1 cellular context compared by ENCODE assay signal in the genomic region with DNA sequence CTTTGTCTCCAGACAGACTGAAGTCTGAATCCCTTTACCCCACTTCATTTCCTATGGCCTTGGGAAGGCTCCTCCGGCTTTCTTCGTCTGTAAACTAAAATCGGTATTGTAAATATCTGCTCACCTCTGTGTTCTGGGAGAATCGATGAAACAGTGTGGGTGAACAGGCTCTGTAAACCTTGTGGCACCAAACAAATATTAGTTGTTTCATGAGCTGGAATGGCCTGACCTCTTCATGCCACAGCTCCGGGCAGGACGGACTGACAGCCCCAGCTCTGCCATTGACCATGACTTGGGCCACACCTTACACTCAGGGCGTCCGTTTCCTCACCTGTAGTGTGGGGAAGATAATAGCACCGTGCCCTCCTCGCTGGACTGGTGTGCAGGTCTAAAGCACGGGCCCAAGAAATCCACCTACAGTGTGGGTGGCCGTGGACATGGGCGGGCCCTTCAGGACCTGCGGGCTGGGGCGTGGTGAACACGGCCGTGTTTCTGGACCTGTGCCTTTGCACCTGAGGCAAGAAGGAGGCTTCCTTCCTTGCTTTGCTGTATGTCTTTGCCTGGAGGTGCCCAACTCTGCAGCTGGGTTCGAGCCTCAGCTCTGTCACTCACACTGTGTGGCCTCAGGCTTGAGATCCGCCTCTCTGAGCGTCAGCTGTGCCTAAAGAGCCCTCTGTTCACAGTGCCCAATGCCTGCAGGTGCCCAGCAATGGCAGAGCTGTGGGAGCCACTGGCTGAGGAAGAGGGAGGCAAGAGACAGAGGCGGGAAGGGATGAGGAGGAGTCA.
TF ChIP-seq lines count a peak whose summit lies in the region.

No MANE protein-coding gene starts in this region.

TF ChIP-seq in HepG2, 621 proteins besides CTCF, POLR2A, EP300 and RAD21 (continued from another document and continues in another):
- TF ChIP-seq ZFP91 (CRISPR knock-in tag; IDR thresholded peaks at IDR 0.05; ENCODE audit: borderline replicate concordance) (peak; percentile 13; the same call in 1 of the 2 replicates), RNF2 (conservative IDR thresholded peaks at IDR 0.05; ENCODE audit: low read depth) (no peak), SMYD3 (CRISPR knock-in tag; IDR thresholded peaks at IDR 0.05) (no peak), ZNF234 (CRISPR knock-in tag; conservative IDR thresholded peaks at IDR 0.05) (no peak), ZFP90 (CRISPR knock-in tag; IDR thresholded peaks at IDR 0.05; ENCODE audit: borderline replicate concordance) (no peak), CBX2 (IDR thresholded peaks at IDR 0.05; ENCODE audit: low read depth, low read length) (no peak), CBX2 (CRISPR knock-in tag; IDR thresholded peaks at IDR 0.05; ENCODE audit: low read depth) (0 out of 2 replicates have a peak, but pooled peaks have one; percentile 74), RFXANK (CRISPR knock-in tag; IDR thresholded peaks at IDR 0.05) (no peak), ZNF549 (CRISPR knock-in tag; IDR thresholded peaks at IDR 0.05) (no peak), ZFX (CRISPR knock-in tag; IDR thresholded peaks at IDR 0.05; ENCODE audit: low read depth) (no peak; the same call in none of the 2 replicates), MAF1 (CRISPR knock-in tag; IDR thresholded peaks at IDR 0.05; ENCODE audit: borderline replicate concordance) (no peak), NAIF1 (CRISPR knock-in tag; IDR thresholded peaks at IDR 0.05; ENCODE audit: borderline replicate concordance) (no peak), ZNF614 (CRISPR knock-in tag; IDR thresholded peaks at IDR 0.05; ENCODE audit: borderline replicate concordance) (peak; percentile 45; the same call in 1 of the 2 replicates), RXRB (CRISPR knock-in tag; IDR thresholded peaks at IDR 0.05; ENCODE audit: borderline replicate concordance) (peak; percentile 95), GFI1 (CRISPR knock-in tag; IDR thresholded peaks at IDR 0.05; ENCODE audit: borderline replicate concordance) (no peak), SRF (IDR thresholded peaks at IDR 0.05; ENCODE audit: low read depth, low read length) (no peak), ZNF333 (CRISPR knock-in tag; IDR thresholded peaks at IDR 0.05; ENCODE audit: borderline replicate concordance) (no peak; the same call in 1 of the 2 replicates), IRF1 (CRISPR knock-in tag; IDR thresholded peaks at IDR 0.05; ENCODE audit: low read depth) (no peak), NFKB2 (CRISPR knock-in tag; IDR thresholded peaks at IDR 0.05; ENCODE audit: borderline replicate concordance) (peak; percentile 70; the same call in 1 of the 2 replicates), TBX2 (CRISPR knock-in tag; IDR thresholded peaks at IDR 0.05; ENCODE audit: borderline replicate concordance) (peak; percentile 72; the same call in 1 of the 2 replicates), ZNF564 (CRISPR knock-in tag; IDR thresholded peaks at IDR 0.05) (no peak), MYPOP (CRISPR knock-in tag; IDR thresholded peaks at IDR 0.05) (no peak), DMAP1 (CRISPR knock-in tag; IDR thresholded peaks at IDR 0.05) (no peak), ZNF33B (CRISPR knock-in tag; IDR thresholded peaks at IDR 0.05) (no peak), ZFP36L2 (CRISPR knock-in tag; IDR thresholded peaks at IDR 0.05) (no peak), ZNF160 (CRISPR knock-in tag; IDR thresholded peaks at IDR 0.05) (no peak), ZNF839 (CRISPR knock-in tag; IDR thresholded peaks at IDR 0.05; ENCODE audit: borderline replicate concordance) (no peak)
- TF ChIP-seq, protein P1, sequence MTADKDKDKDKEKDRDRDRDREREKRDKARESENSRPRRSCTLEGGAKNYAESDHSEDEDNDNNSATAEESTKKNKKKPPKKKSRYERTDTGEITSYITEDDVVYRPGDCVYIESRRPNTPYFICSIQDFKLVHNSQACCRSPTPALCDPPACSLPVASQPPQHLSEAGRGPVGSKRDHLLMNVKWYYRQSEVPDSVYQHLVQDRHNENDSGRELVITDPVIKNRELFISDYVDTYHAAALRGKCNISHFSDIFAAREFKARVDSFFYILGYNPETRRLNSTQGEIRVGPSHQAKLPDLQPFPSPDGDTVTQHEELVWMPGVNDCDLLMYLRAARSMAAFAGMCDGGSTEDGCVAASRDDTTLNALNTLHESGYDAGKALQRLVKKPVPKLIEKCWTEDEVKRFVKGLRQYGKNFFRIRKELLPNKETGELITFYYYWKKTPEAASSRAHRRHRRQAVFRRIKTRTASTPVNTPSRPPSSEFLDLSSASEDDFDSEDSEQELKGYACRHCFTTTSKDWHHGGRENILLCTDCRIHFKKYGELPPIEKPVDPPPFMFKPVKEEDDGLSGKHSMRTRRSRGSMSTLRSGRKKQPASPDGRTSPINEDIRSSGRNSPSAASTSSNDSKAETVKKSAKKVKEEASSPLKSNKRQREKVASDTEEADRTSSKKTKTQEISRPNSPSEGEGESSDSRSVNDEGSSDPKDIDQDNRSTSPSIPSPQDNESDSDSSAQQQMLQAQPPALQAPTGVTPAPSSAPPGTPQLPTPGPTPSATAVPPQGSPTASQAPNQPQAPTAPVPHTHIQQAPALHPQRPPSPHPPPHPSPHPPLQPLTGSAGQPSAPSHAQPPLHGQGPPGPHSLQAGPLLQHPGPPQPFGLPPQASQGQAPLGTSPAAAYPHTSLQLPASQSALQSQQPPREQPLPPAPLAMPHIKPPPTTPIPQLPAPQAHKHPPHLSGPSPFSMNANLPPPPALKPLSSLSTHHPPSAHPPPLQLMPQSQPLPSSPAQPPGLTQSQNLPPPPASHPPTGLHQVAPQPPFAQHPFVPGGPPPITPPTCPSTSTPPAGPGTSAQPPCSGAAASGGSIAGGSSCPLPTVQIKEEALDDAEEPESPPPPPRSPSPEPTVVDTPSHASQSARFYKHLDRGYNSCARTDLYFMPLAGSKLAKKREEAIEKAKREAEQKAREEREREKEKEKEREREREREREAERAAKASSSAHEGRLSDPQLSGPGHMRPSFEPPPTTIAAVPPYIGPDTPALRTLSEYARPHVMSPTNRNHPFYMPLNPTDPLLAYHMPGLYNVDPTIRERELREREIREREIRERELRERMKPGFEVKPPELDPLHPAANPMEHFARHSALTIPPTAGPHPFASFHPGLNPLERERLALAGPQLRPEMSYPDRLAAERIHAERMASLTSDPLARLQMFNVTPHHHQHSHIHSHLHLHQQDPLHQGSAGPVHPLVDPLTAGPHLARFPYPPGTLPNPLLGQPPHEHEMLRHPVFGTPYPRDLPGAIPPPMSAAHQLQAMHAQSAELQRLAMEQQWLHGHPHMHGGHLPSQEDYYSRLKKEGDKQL (CRISPR knock-in tag; IDR thresholded peaks at IDR 0.05; ENCODE audit: low read depth): 0 out of 2 replicates have a peak, but pooled peaks have one; percentile 23
- TF ChIP-seq, protein P2, sequence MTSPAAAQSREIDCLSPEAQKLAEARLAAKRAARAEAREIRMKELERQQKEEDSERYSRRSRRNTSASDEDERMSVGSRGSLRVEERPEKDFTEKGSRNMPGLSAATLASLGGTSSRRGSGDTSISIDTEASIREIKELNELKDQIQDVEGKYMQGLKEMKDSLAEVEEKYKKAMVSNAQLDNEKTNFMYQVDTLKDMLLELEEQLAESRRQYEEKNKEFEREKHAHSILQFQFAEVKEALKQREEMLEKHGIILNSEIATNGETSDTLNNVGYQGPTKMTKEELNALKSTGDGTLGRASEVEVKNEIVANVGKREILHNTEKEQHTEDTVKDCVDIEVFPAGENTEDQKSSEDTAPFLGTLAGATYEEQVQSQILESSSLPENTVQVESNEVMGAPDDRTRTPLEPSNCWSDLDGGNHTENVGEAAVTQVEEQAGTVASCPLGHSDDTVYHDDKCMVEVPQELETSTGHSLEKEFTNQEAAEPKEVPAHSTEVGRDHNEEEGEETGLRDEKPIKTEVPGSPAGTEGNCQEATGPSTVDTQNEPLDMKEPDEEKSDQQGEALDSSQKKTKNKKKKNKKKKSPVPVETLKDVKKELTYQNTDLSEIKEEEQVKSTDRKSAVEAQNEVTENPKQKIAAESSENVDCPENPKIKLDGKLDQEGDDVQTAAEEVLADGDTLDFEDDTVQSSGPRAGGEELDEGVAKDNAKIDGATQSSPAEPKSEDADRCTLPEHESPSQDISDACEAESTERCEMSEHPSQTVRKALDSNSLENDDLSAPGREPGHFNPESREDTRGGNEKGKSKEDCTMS (CRISPR knock-in tag; conservative IDR thresholded peaks at IDR 0.05): no peak
- TF ChIP-seq, protein P3, sequence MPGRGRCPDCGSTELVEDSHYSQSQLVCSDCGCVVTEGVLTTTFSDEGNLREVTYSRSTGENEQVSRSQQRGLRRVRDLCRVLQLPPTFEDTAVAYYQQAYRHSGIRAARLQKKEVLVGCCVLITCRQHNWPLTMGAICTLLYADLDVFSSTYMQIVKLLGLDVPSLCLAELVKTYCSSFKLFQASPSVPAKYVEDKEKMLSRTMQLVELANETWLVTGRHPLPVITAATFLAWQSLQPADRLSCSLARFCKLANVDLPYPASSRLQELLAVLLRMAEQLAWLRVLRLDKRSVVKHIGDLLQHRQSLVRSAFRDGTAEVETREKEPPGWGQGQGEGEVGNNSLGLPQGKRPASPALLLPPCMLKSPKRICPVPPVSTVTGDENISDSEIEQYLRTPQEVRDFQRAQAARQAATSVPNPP (CRISPR knock-in tag; IDR thresholded peaks at IDR 0.05): no peak
- TF ChIP-seq, protein P4, sequence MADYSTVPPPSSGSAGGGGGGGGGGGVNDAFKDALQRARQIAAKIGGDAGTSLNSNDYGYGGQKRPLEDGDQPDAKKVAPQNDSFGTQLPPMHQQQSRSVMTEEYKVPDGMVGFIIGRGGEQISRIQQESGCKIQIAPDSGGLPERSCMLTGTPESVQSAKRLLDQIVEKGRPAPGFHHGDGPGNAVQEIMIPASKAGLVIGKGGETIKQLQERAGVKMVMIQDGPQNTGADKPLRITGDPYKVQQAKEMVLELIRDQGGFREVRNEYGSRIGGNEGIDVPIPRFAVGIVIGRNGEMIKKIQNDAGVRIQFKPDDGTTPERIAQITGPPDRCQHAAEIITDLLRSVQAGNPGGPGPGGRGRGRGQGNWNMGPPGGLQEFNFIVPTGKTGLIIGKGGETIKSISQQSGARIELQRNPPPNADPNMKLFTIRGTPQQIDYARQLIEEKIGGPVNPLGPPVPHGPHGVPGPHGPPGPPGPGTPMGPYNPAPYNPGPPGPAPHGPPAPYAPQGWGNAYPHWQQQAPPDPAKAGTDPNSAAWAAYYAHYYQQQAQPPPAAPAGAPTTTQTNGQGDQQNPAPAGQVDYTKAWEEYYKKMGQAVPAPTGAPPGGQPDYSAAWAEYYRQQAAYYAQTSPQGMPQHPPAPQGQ (CRISPR knock-in tag; IDR thresholded peaks at IDR 0.05; ENCODE audit: borderline replicate concordance): no peak
- TF ChIP-seq, protein P5, sequence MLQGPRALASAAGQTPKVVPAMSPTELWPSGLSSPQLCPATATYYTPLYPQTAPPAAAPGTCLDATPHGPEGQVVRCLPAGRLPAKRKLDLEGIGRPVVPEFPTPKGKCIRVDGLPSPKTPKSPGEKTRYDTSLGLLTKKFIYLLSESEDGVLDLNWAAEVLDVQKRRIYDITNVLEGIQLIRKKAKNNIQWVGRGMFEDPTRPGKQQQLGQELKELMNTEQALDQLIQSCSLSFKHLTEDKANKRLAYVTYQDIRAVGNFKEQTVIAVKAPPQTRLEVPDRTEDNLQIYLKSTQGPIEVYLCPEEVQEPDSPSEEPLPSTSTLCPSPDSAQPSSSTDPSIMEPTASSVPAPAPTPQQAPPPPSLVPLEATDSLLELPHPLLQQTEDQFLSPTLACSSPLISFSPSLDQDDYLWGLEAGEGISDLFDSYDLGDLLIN (CRISPR knock-in tag; IDR thresholded peaks at IDR 0.05; ENCODE audit: borderline replicate concordance): no peak
- TF ChIP-seq, protein P6, sequence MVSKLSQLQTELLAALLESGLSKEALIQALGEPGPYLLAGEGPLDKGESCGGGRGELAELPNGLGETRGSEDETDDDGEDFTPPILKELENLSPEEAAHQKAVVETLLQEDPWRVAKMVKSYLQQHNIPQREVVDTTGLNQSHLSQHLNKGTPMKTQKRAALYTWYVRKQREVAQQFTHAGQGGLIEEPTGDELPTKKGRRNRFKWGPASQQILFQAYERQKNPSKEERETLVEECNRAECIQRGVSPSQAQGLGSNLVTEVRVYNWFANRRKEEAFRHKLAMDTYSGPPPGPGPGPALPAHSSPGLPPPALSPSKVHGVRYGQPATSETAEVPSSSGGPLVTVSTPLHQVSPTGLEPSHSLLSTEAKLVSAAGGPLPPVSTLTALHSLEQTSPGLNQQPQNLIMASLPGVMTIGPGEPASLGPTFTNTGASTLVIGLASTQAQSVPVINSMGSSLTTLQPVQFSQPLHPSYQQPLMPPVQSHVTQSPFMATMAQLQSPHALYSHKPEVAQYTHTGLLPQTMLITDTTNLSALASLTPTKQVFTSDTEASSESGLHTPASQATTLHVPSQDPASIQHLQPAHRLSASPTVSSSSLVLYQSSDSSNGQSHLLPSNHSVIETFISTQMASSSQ (IDR thresholded peaks at IDR 0.05; ENCODE audit: low read depth): no peak
- TF ChIP-seq, protein P6 (CRISPR knock-in tag; IDR thresholded peaks at IDR 0.05; ENCODE audit: borderline replicate concordance): no peak
